Comparison of ENCODE assay signal across 24 cellular contexts in genomic region chrX:136220535-136220934, GRCh38. TPM values are rescaled to one million over a fixed set of nuclear protein-coding genes. Genes with fewer than 3 reads are reported as not detected.
DNase-seq lines count a peak whose midpoint lies in the region; TF ChIP-seq lines count a peak whose summit lies in the region.
"Had no signal": no experiment of that assay in that cellular context is flagged by ENCODE, and none has a peak within 500 bp of the region (broad histone marks: within the 10 kb centered on the region; RNA-seq: fewer than 3 reads in every experiment).

No MANE protein-coding gene starts in this region.

- no peaks in the 10 kb centered on the region for H3K79me2 ChIP-seq in osteoblast (ENCODE audit: insufficient read depth, low read length)

- no peak overlapping the region for H3K4me3 ChIP-seq in osteoblast (ENCODE audit: insufficient read depth, low read length)
- no peak overlapping the region for H3K4me3 ChIP-seq in lower leg skin (ENCODE audit: low read depth, poor library complexity, severe bottlenecking)
- H3K4me3 ChIP-seq: cardiac muscle cell, gastrocnemius medialis, prostate gland, suprapubic skin, uterus had no signal

- no peak for TF ChIP-seq POLR2A in lower leg skin (IDR thresholded peaks at IDR 0.05)

- no peaks in the 10 kb centered on the region for H3K27me3 Mint-ChIP-seq in activated naive CD4-positive, alpha-beta T cell treated with anti-CD3 and anti-CD28 coated beads, Interleukin-2, amount 10 ng/mL, durations not matched to agents 7 days and 5 days
- H3K27me3 Mint-ChIP-seq: CD8-positive, alpha-beta memory T cell had no signal

- H4K20me1 ChIP-seq in osteoblast (ENCODE audit: insufficient read depth, low read length) = no peaks in the 10 kb centered on the region

- intact Hi-C loops in lower leg skin (cut with DNase I; ENCODE audit: low total_unique reads) = no loop called here

- H3K27me3 ChIP-seq in osteoblast (ENCODE audit: insufficient read depth, low read length) = no peaks in the 10 kb centered on the region
- H3K27me3 ChIP-seq: cardiac muscle cell, gastrocnemius medialis, neutrophil, suprapubic skin, uterus had no signal

- 64 to 66% methylated on average over 4 of the region's 4 CpGs for WGBS in lower leg skin, 2 donors

- DNase-seq in activated naive CD4-positive, alpha-beta T cell treated with anti-CD3 and anti-CD28 coated beads, Interleukin-2, amount 10 ng/mL, durations not matched to agents 7 days and 5 days = no peak
- no peak for DNase-seq in activated naive CD4-positive, alpha-beta T cell treated with Interleukin-2 at 50 U/mL for 16 hours
- DNase-seq in SW480 (ENCODE audit: low spot score) (peak; percentile 1), epithelial cell of prostate (ENCODE audit: low read depth, low spot score) (no peak), osteoblast (ENCODE audit: insufficient read length, low spot score, missing footprints) (no peak), lower leg skin (ENCODE audit: low spot score in 2 of 2) (no peak), GM19238 (ENCODE audit: insufficient read length, low spot score) (no peak)
- DNase-seq in activated CD4-positive, alpha-beta T cell treated with anti-CD3 and anti-CD28 coated beads, Interleukin-2, amount 50 U/mL, for 4 hours = no peak
- DNase-seq: activated naive CD4-positive, alpha-beta T cell treated with anti-CD3 and anti-CD28 coated beads, Interleukin-2, amount 50 U/mL, for 16 hours; activated T-cell treated with anti-CD3 and anti-CD28 coated beads, Interleukin-2, amount 50 U/mL, for 48 hours; CD8-positive, alpha-beta memory T cell; cortex of kidney; endodermal cell; gastrocnemius medialis; H7; KBM-7; NCI-H1436; NCI-H748 treated with DMSO at 0.1 percent for 48 hours; stimulated activated naive CD4-positive, alpha-beta T cell; uterus had no signal

- H3K36me3 ChIP-seq in osteoblast (ENCODE audit: insufficient read depth, low read length) = peaks cover 57% of the 10 kb centered on the region
- H3K36me3 ChIP-seq: cardiac muscle cell, prostate gland, uterus had no signal

- CTCF ChIA-PET in activated naive CD4-positive, alpha-beta T cell treated with anti-CD3 and anti-CD28 coated beads, Interleukin-2, amount 10 ng/mL, durations not matched to agents 7 days and 5 days (lab: Charles Lee) = no interaction called here

- H3K27ac Mint-ChIP-seq in activated naive CD4-positive, alpha-beta T cell treated with anti-CD3 and anti-CD28 coated beads, Interleukin-2, amount 10 ng/mL, durations not matched to agents 7 days and 5 days = peak overlapping the region; percentile 49
- H3K27ac Mint-ChIP-seq: endodermal cell had no signal

- peaks cover 38% of the 10 kb centered on the region for H3K36me3 Mint-ChIP-seq in activated naive CD4-positive, alpha-beta T cell treated with anti-CD3 and anti-CD28 coated beads, Interleukin-2, amount 10 ng/mL, durations not matched to agents 7 days and 5 days

- no peaks in the 10 kb centered on the region for H3K9me3 Mint-ChIP-seq in activated naive CD4-positive, alpha-beta T cell treated with anti-CD3 and anti-CD28 coated beads, Interleukin-2, amount 10 ng/mL, durations not matched to agents 7 days and 5 days
- H3K9me3 Mint-ChIP-seq: CD8-positive, alpha-beta memory T cell had no signal

- H3K4me2 ChIP-seq in osteoblast (ENCODE audit: insufficient read depth, low read length) = no peak overlapping the region

- H3K4me1 Mint-ChIP-seq in activated naive CD4-positive, alpha-beta T cell treated with anti-CD3 and anti-CD28 coated beads, Interleukin-2, amount 10 ng/mL, durations not matched to agents 7 days and 5 days = peaks cover 24% of the 10 kb centered on the region
- H3K4me1 Mint-ChIP-seq: CD8-positive, alpha-beta memory T cell; endodermal cell had no signal

- H3K9me3 ChIP-seq in osteoblast (ENCODE audit: low read depth, low read length) = no peaks in the 10 kb centered on the region
- H3K9me3 ChIP-seq: gastrocnemius medialis, neutrophil, prostate gland, suprapubic skin, uterus had no signal

- no peak for TF ChIP-seq CTCF in osteoblast (IDR thresholded peaks at IDR 0.05; ENCODE audit: extremely low read depth, low read depth, low read length)
- TF ChIP-seq CTCF in lower leg skin (IDR thresholded peaks at IDR 0.05) = no peak

- no peak overlapping the region for H2AFZ ChIP-seq in osteoblast (ENCODE audit: low read length)

- no peak overlapping the region for H3K4me3 Mint-ChIP-seq in activated naive CD4-positive, alpha-beta T cell treated with anti-CD3 and anti-CD28 coated beads, Interleukin-2, amount 10 ng/mL, durations not matched to agents 7 days and 5 days
- H3K4me3 Mint-ChIP-seq: CD8-positive, alpha-beta memory T cell; endodermal cell had no signal

- peaks cover 6% of the 10 kb centered on the region for H3K4me1 ChIP-seq in osteoblast (ENCODE audit: insufficient read depth, low read length)
- H3K4me1 ChIP-seq: gastrocnemius medialis, prostate gland, suprapubic skin, uterus had no signal

- peak overlapping the region; percentile 50 for H3K27ac ChIP-seq in epithelial cell of prostate
- no peak overlapping the region for H3K27ac ChIP-seq in osteoblast (ENCODE audit: low read depth, low read length)
- H3K27ac ChIP-seq: cardiac muscle cell, gastrocnemius medialis, neutrophil, prostate gland, suprapubic skin, uterus had no signal

RNA-seq across cellular contexts. Expression of gene MAP7D3, which starts 30.7 kb away (rescaled TPM):
- total RNA-seq in osteoblast (19.2 and 23.6 TPM in 2 replicates), lower leg skin (1 to 10 TPM; 4.4 to 7.6 (median 5.4) TPM)
